1 cellular context compared by ENCODE assay signal in the genomic region with DNA sequence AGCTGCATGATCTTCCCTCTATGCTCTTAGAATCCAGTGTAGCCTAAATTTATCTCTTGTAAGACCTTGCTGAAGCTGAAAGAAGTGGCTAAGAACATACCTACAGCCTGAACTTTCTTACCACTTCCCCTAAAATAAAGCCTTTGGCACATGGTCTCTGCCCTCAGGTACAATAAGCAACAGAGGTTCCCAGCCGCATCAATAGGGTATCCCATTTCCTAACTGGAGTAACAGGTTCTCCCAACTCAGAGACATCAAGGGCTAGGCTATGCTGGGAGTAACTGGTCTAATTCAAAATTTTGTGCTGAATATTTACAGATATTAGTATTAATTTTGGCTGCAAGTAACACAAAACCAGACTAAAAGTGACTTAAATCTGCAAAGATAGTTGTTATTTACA.
TF ChIP-seq lines count a peak whose summit lies in the region.

No MANE protein-coding gene starts in this region.

TF ChIP-seq in GM23338, 12 proteins besides CTCF, POLR2A, EP300 and RAD21 (continued from another document):
- TF ChIP-seq, protein P1, sequence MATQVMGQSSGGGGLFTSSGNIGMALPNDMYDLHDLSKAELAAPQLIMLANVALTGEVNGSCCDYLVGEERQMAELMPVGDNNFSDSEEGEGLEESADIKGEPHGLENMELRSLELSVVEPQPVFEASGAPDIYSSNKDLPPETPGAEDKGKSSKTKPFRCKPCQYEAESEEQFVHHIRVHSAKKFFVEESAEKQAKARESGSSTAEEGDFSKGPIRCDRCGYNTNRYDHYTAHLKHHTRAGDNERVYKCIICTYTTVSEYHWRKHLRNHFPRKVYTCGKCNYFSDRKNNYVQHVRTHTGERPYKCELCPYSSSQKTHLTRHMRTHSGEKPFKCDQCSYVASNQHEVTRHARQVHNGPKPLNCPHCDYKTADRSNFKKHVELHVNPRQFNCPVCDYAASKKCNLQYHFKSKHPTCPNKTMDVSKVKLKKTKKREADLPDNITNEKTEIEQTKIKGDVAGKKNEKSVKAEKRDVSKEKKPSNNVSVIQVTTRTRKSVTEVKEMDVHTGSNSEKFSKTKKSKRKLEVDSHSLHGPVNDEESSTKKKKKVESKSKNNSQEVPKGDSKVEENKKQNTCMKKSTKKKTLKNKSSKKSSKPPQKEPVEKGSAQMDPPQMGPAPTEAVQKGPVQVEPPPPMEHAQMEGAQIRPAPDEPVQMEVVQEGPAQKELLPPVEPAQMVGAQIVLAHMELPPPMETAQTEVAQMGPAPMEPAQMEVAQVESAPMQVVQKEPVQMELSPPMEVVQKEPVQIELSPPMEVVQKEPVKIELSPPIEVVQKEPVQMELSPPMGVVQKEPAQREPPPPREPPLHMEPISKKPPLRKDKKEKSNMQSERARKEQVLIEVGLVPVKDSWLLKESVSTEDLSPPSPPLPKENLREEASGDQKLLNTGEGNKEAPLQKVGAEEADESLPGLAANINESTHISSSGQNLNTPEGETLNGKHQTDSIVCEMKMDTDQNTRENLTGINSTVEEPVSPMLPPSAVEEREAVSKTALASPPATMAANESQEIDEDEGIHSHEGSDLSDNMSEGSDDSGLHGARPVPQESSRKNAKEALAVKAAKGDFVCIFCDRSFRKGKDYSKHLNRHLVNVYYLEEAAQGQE (IDR thresholded peaks at IDR 0.05; ENCODE audit: unreplicated experiment): no peak
- TF ChIP-seq, protein P2, sequence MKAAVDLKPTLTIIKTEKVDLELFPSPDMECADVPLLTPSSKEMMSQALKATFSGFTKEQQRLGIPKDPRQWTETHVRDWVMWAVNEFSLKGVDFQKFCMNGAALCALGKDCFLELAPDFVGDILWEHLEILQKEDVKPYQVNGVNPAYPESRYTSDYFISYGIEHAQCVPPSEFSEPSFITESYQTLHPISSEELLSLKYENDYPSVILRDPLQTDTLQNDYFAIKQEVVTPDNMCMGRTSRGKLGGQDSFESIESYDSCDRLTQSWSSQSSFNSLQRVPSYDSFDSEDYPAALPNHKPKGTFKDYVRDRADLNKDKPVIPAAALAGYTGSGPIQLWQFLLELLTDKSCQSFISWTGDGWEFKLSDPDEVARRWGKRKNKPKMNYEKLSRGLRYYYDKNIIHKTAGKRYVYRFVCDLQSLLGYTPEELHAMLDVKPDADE (IDR thresholded peaks at IDR 0.05): no peak
- TF ChIP-seq JUNB (IDR thresholded peaks at IDR 0.05; ENCODE audit: unreplicated experiment): no peak
TF ChIP-seq in GM23338: peak in this region for 0.
